Comparison of ENCODE assay signal across 27 cellular contexts in the genomic region with DNA sequence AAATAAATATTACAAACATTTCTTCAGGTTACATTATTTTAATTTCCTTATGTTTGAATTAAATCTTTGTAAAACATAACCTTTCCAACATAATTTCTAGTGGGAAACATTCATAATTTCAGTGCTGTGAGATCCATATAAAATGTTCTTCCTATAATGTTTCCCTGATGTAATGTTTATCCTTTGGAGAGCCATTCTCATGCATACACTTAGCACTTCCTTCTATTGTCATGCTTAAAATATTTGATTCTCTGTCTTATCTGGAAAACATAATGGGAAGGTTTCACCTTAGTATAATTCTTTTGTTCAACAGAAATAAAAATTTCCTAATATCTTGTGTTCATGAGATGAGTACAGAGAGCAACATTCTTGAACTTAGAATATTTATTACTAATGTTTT.
"Had no signal": no experiment of that assay in that cellular context is flagged by ENCODE, and none has a peak within 500 bp of the region (broad histone marks: within the 10 kb centered on the region; RNA-seq: fewer than 3 reads in every experiment).

No MANE protein-coding gene starts in this region.

- H3K36me3 ChIP-seq: brain microvascular endothelial cell, SJCRH30 had no signal

- ATAC-seq: activated T-helper 17 cell treated with anti-CD3 and anti-CD28 coated beads, Interleukin-2, amount 50 U/mL, for 72 hours; Panc1 had no signal

- H3K4me3 ChIP-seq: SJCRH30 had no signal

- DNase-seq: activated CD4-positive, alpha-beta memory T cell treated with anti-CD3 and anti-CD28 coated beads for 36 hours; activated CD4-positive, alpha-beta T cell treated with anti-CD3 and anti-CD28 coated beads, Interleukin-2, amount 10 ng/mL, durations not matched to agents 7 days and 5 days; activated CD4-positive, CD25-positive, alpha-beta regulatory T cell; activated gamma-delta T cell; activated naive CD4-positive, alpha-beta T cell treated with anti-CD3 and anti-CD28 coated beads for 36 hours; activated T-cell treated with anti-CD3 and anti-CD28 coated beads for 4 hours; activated T-cell treated with anti-CD3 and anti-CD28 coated beads, Interleukin-2, amount 50 U/mL, for 48 hours; amygdala; brain microvascular endothelial cell; cerebellar nuclear complex; NCI-H1092 treated with DMSO at 0.1 percent for 48 hours; NCI-H1436; NCI-H1694 treated with DMSO at 0.1 percent for 48 hours; NCI-H2029 treated with DMSO at 0.1 percent for 48 hours; NCI-H345; NCI-H510A; NCI-H526 treated with DMSO at 0.1 percent for 48 hours; NCI-H82; OCI-M1; Right ventricle myocardium superior; RPMI8226; SJCRH30; SK-N-SH; T-helper 1 cell had no signal

- H3K4me1 ChIP-seq: SJCRH30 had no signal

- H3K27ac ChIP-seq: brain microvascular endothelial cell, SJCRH30, VCaP had no signal

- H3K9me3 ChIP-seq: SJCRH30, SK-N-SH had no signal

- H3K27me3 ChIP-seq: brain microvascular endothelial cell, SJCRH30 had no signal
